1 cellular context compared by ENCODE assay signal in genomic region chr4:70714061-70714468, GRCh38.
TF ChIP-seq lines count a peak whose summit lies in the region.

No MANE protein-coding gene starts in this region.

TF ChIP-seq in HepG2, 621 proteins besides CTCF, POLR2A, EP300 and RAD21 (continued from another document):
- TF ChIP-seq ZNF879 (CRISPR knock-in tag; IDR thresholded peaks at IDR 0.05) (no peak), POGZ (CRISPR knock-in tag; IDR thresholded peaks at IDR 0.05) (peak; percentile 48; the same call in 1 of the 2 replicates), RFX5 (IDR thresholded peaks at IDR 0.05; ENCODE audit: low read depth, low read length) (no peak), ZNF570 (CRISPR knock-in tag; IDR thresholded peaks at IDR 0.05; ENCODE audit: borderline replicate concordance) (no peak), ZKSCAN5 (CRISPR knock-in tag; IDR thresholded peaks at IDR 0.05) (peak; percentile 61; the same call in 1 of the 2 replicates), ZNF652 (CRISPR knock-in tag; IDR thresholded peaks at IDR 0.05; ENCODE audit: borderline replicate concordance, low read depth) (peak; percentile 38; the same call in 1 of the 2 replicates), NFE2L2 (IDR thresholded peaks at IDR 0.05; ENCODE audit: low read length) (peak; percentile 46; the same call in 1 of the 2 replicates), ATF7-NPFF (CRISPR knock-in tag; IDR thresholded peaks at IDR 0.05; ENCODE audit: low read depth) (no peak), ZNF337 (CRISPR knock-in tag; IDR thresholded peaks at IDR 0.05; ENCODE audit: borderline replicate concordance, low read depth) (no peak), HNF4G (IDR thresholded peaks at IDR 0.05; ENCODE audit: borderline replicate concordance, low read depth, low read length) (peak; percentile 58), HNF4G (CRISPR knock-in tag; IDR thresholded peaks at IDR 0.05; ENCODE audit: borderline replicate concordance, low read depth) (no peak), CEBPG (CRISPR knock-in tag; IDR thresholded peaks at IDR 0.05) (peak; percentile 90), FOXA3 (CRISPR knock-in tag; IDR thresholded peaks at IDR 0.05) (peak; percentile 66; the same call in 1 of the 2 replicates), FOSL2 (CRISPR knock-in tag; IDR thresholded peaks at IDR 0.05) (peak; percentile 79), MAZ (IDR thresholded peaks at IDR 0.05; ENCODE audit: borderline replicate concordance, low read depth, low read length) (no peak), MAZ (CRISPR knock-in tag; IDR thresholded peaks at IDR 0.05; ENCODE audit: low read depth) (no peak), IRF2 (CRISPR knock-in tag; IDR thresholded peaks at IDR 0.05) (peak; percentile 59; the same call in 1 of the 2 replicates), SP1 (IDR thresholded peaks at IDR 0.05) (no peak), SP1 (CRISPR knock-in tag; IDR thresholded peaks at IDR 0.05) (no peak), ESRRA (CRISPR knock-in tag; IDR thresholded peaks at IDR 0.05; ENCODE audit: low read depth) (peak; percentile 46; the same call in 1 of the 2 replicates), NRL (CRISPR knock-in tag; IDR thresholded peaks at IDR 0.05; ENCODE audit: borderline replicate concordance) (no peak), ZNF792 (CRISPR knock-in tag; IDR thresholded peaks at IDR 0.05) (peak; percentile 66; the same call in 1 of the 2 replicates), SETDB1 (CRISPR knock-in tag; IDR thresholded peaks at IDR 0.05; ENCODE audit: borderline replicate concordance) (no peak), NFE2 (CRISPR knock-in tag; IDR thresholded peaks at IDR 0.05) (peak; percentile 45; the same call in 1 of the 2 replicates), PRMT3 (CRISPR knock-in tag; IDR thresholded peaks at IDR 0.05; ENCODE audit: borderline replicate concordance, low read depth) (no peak), TCF7L2 (IDR thresholded peaks at IDR 0.05; ENCODE audit: low read depth, low read length) (no peak), ZFAT (CRISPR knock-in tag; conservative IDR thresholded peaks at IDR 0.05) (no peak), GATAD1 (CRISPR knock-in tag; IDR thresholded peaks at IDR 0.05) (no peak), SOX5 (CRISPR knock-in tag; IDR thresholded peaks at IDR 0.05; ENCODE audit: borderline replicate concordance) (peak; percentile 44; the same call in 1 of the 2 replicates), ZNF30 (CRISPR knock-in tag; IDR thresholded peaks at IDR 0.05) (no peak), KMT2B (CRISPR knock-in tag; IDR thresholded peaks at IDR 0.05) (peak; percentile 58; the same call in 1 of the 2 replicates), SMAD9 (CRISPR knock-in tag; IDR thresholded peaks at IDR 0.05) (no peak), NAIF1 (CRISPR knock-in tag; IDR thresholded peaks at IDR 0.05; ENCODE audit: borderline replicate concordance) (no peak), ETV5 (CRISPR knock-in tag; IDR thresholded peaks at IDR 0.05; ENCODE audit: borderline replicate concordance) (no peak), KMT2A (CRISPR knock-in tag; IDR thresholded peaks at IDR 0.05) (peak; percentile 66; the same call in 1 of the 2 replicates), ZNF816 (CRISPR knock-in tag; IDR thresholded peaks at IDR 0.05; ENCODE audit: borderline replicate concordance) (no peak), PHF20 (CRISPR knock-in tag; IDR thresholded peaks at IDR 0.05) (no peak), NCOA2 (CRISPR knock-in tag; IDR thresholded peaks at IDR 0.05) (0 out of 2 replicates have a peak, but pooled peaks have one; percentile 11), GABPB1 (CRISPR knock-in tag; IDR thresholded peaks at IDR 0.05) (no peak), ARID4A (CRISPR knock-in tag; IDR thresholded peaks at IDR 0.05; ENCODE audit: borderline replicate concordance) (peak; percentile 27; the same call in 1 of the 2 replicates), ZFP36L1 (CRISPR knock-in tag; IDR thresholded peaks at IDR 0.05) (no peak), U2AF2 (IDR thresholded peaks at IDR 0.05; ENCODE audit: low read depth, low read length) (no peak), AKAP8 (CRISPR knock-in tag; IDR thresholded peaks at IDR 0.05) (no peak), HOXA5 (CRISPR knock-in tag; IDR thresholded peaks at IDR 0.05) (no peak), ZNF589 (CRISPR knock-in tag; conservative IDR thresholded peaks at IDR 0.05) (no peak), HOMEZ (CRISPR knock-in tag; IDR thresholded peaks at IDR 0.05; ENCODE audit: low read depth) (0 out of 2 replicates have a peak, but pooled peaks have one; percentile 23), ZNF256 (CRISPR knock-in tag; conservative IDR thresholded peaks at IDR 0.05) (no peak), MED1 (CRISPR knock-in tag; IDR thresholded peaks at IDR 0.05) (0 out of 2 replicates have a peak, but pooled peaks have one; percentile 42), GATAD2A (CRISPR knock-in tag; IDR thresholded peaks at IDR 0.05) (peak; percentile 79), HDAC2 (CRISPR knock-in tag; IDR thresholded peaks at IDR 0.05) (peak; percentile 33; the same call in 1 of the 2 replicates)
TF ChIP-seq in HepG2: peak in this region for 61.
